1 cellular context compared by ENCODE assay signal in genomic region chr2:23629417-23630110, GRCh38.
TF ChIP-seq lines count a peak whose summit lies in the region.

No MANE protein-coding gene starts in this region.

TF ChIP-seq in SK-N-SH treated with all-trans-retinoic acid at 6 μM for 48 hours, 23 proteins besides CTCF, POLR2A, EP300 and RAD21 (continued from another document):
- no peak for TF ChIP-seq TSHZ2 (CRISPR knock-in tag; IDR thresholded peaks at IDR 0.05)
TF ChIP-seq in SK-N-SH treated with all-trans-retinoic acid at 6 μM for 48 hours: peak in this region for 0.
